In the genomic region with DNA sequence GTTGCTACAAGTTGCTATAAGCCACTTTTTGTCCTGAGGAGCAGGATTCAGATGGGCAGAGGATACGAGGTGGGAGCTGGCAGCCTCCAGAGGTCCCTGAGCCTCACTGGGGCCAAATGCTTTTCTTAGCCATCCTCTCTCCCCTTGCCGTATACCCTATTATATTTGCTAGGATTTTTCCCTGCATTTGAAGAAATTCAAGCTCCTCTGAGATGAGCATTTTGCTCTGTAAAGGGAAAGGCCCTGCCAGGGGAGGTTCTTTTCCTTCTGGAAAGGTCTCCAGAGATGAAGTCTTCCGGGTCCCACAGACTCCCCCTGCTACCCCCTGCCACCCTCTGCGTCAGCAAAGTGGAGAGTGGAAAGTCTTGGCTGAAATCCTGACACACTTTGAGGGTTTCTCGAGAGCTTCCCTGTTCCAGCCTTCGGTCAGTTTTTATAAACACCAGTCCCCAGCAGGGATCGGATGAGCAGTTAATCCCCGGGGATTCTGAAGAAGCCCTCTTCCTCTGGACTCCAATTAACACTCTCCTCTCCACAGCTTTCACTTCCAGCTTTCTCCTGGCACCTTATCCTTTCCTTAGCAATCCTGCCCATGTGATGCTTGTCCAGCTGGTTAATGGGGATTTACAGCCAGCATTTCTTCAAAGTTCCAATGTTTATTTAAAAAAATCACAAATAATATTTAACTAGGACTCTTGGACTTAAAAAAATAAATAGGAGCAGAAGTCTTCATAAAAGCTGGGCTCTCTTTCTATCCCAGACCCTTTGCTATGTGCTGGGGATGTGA, we compare ENCODE assay signal across 1 cellular context.
TF ChIP-seq lines count a peak whose summit lies in the region.

No MANE protein-coding gene starts in this region.

TF ChIP-seq in WTC11, 78 proteins besides CTCF, POLR2A, EP300 and RAD21 (continued from another document):
- TF ChIP-seq, protein P1, sequence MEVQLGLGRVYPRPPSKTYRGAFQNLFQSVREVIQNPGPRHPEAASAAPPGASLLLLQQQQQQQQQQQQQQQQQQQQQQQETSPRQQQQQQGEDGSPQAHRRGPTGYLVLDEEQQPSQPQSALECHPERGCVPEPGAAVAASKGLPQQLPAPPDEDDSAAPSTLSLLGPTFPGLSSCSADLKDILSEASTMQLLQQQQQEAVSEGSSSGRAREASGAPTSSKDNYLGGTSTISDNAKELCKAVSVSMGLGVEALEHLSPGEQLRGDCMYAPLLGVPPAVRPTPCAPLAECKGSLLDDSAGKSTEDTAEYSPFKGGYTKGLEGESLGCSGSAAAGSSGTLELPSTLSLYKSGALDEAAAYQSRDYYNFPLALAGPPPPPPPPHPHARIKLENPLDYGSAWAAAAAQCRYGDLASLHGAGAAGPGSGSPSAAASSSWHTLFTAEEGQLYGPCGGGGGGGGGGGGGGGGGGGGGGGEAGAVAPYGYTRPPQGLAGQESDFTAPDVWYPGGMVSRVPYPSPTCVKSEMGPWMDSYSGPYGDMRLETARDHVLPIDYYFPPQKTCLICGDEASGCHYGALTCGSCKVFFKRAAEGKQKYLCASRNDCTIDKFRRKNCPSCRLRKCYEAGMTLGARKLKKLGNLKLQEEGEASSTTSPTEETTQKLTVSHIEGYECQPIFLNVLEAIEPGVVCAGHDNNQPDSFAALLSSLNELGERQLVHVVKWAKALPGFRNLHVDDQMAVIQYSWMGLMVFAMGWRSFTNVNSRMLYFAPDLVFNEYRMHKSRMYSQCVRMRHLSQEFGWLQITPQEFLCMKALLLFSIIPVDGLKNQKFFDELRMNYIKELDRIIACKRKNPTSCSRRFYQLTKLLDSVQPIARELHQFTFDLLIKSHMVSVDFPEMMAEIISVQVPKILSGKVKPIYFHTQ (CRISPR knock-in tag; IDR thresholded peaks at IDR 0.05), result no peak
- TF ChIP-seq TCF7 (CRISPR knock-in tag; IDR thresholded peaks at IDR 0.05; ENCODE audit: low read depth), result no peak
- TF ChIP-seq, protein P2, sequence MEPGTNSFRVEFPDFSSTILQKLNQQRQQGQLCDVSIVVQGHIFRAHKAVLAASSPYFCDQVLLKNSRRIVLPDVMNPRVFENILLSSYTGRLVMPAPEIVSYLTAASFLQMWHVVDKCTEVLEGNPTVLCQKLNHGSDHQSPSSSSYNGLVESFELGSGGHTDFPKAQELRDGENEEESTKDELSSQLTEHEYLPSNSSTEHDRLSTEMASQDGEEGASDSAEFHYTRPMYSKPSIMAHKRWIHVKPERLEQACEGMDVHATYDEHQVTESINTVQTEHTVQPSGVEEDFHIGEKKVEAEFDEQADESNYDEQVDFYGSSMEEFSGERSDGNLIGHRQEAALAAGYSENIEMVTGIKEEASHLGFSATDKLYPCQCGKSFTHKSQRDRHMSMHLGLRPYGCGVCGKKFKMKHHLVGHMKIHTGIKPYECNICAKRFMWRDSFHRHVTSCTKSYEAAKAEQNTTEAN (CRISPR knock-in tag; IDR thresholded peaks at IDR 0.05), result no peak
- no peak for TF ChIP-seq NR1H2 (CRISPR knock-in tag; IDR thresholded peaks at IDR 0.05)
- TF ChIP-seq, protein P3, sequence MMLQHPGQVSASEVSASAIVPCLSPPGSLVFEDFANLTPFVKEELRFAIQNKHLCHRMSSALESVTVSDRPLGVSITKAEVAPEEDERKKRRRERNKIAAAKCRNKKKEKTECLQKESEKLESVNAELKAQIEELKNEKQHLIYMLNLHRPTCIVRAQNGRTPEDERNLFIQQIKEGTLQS (CRISPR knock-in tag; conservative IDR thresholded peaks at IDR 0.05), result no peak
- TF ChIP-seq, protein P4, sequence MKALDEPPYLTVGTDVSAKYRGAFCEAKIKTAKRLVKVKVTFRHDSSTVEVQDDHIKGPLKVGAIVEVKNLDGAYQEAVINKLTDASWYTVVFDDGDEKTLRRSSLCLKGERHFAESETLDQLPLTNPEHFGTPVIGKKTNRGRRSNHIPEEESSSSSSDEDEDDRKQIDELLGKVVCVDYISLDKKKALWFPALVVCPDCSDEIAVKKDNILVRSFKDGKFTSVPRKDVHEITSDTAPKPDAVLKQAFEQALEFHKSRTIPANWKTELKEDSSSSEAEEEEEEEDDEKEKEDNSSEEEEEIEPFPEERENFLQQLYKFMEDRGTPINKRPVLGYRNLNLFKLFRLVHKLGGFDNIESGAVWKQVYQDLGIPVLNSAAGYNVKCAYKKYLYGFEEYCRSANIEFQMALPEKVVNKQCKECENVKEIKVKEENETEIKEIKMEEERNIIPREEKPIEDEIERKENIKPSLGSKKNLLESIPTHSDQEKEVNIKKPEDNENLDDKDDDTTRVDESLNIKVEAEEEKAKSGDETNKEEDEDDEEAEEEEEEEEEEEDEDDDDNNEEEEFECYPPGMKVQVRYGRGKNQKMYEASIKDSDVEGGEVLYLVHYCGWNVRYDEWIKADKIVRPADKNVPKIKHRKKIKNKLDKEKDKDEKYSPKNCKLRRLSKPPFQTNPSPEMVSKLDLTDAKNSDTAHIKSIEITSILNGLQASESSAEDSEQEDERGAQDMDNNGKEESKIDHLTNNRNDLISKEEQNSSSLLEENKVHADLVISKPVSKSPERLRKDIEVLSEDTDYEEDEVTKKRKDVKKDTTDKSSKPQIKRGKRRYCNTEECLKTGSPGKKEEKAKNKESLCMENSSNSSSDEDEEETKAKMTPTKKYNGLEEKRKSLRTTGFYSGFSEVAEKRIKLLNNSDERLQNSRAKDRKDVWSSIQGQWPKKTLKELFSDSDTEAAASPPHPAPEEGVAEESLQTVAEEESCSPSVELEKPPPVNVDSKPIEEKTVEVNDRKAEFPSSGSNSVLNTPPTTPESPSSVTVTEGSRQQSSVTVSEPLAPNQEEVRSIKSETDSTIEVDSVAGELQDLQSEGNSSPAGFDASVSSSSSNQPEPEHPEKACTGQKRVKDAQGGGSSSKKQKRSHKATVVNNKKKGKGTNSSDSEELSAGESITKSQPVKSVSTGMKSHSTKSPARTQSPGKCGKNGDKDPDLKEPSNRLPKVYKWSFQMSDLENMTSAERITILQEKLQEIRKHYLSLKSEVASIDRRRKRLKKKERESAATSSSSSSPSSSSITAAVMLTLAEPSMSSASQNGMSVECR (CRISPR knock-in tag; IDR thresholded peaks at IDR 0.05; ENCODE audit: borderline replicate concordance), result no peak
- TF ChIP-seq, protein P5, sequence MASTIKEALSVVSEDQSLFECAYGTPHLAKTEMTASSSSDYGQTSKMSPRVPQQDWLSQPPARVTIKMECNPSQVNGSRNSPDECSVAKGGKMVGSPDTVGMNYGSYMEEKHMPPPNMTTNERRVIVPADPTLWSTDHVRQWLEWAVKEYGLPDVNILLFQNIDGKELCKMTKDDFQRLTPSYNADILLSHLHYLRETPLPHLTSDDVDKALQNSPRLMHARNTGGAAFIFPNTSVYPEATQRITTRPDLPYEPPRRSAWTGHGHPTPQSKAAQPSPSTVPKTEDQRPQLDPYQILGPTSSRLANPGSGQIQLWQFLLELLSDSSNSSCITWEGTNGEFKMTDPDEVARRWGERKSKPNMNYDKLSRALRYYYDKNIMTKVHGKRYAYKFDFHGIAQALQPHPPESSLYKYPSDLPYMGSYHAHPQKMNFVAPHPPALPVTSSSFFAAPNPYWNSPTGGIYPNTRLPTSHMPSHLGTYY (CRISPR knock-in tag; IDR thresholded peaks at IDR 0.05), result no peak
- TF ChIP-seq, protein P6, sequence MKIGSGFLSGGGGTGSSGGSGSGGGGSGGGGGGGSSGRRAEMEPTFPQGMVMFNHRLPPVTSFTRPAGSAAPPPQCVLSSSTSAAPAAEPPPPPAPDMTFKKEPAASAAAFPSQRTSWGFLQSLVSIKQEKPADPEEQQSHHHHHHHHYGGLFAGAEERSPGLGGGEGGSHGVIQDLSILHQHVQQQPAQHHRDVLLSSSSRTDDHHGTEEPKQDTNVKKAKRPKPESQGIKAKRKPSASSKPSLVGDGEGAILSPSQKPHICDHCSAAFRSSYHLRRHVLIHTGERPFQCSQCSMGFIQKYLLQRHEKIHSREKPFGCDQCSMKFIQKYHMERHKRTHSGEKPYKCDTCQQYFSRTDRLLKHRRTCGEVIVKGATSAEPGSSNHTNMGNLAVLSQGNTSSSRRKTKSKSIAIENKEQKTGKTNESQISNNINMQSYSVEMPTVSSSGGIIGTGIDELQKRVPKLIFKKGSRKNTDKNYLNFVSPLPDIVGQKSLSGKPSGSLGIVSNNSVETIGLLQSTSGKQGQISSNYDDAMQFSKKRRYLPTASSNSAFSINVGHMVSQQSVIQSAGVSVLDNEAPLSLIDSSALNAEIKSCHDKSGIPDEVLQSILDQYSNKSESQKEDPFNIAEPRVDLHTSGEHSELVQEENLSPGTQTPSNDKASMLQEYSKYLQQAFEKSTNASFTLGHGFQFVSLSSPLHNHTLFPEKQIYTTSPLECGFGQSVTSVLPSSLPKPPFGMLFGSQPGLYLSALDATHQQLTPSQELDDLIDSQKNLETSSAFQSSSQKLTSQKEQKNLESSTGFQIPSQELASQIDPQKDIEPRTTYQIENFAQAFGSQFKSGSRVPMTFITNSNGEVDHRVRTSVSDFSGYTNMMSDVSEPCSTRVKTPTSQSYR (CRISPR knock-in tag; IDR thresholded peaks at IDR 0.05), result no peak
- no peak for TF ChIP-seq NFE2L1 (CRISPR knock-in tag; IDR thresholded peaks at IDR 0.05)
- TF ChIP-seq SP1 (CRISPR knock-in tag; conservative IDR thresholded peaks at IDR 0.05), result no peak
